In the genomic region with DNA sequence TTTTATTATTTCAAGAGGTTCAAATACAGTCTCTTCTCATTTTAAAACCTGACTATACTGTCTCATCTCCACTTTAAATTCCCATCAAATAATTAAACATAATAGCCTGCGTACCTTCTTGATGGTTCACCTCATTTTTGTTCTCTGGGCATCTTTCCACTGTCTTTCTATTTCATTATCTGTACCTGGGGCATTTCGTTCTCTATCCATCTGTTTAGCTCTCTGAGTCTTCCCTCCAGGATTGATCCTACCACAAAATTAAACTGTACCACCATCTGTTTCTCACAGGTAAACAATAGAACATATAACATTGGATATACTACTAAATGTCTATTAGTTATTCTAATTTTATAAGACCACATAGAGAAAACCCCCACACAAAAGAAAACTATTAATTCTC, we compare ENCODE assay signal across 30 cellular contexts.
"Had no signal": no experiment of that assay in that cellular context is flagged by ENCODE, and none has a peak within 500 bp of the region (broad histone marks: within the 10 kb centered on the region; RNA-seq: fewer than 3 reads in every experiment).

No MANE protein-coding gene starts in this region.

- DNase-seq: activated CD4-positive, alpha-beta memory T cell treated with anti-CD3 and anti-CD28 coated beads for 36 hours; activated CD4-positive, alpha-beta T cell treated with anti-CD3 and anti-CD28 coated beads for 36 hours; activated CD4-positive, alpha-beta T cell treated with anti-CD3 and anti-CD28 coated beads, Interleukin-2, amount 10 ng/mL, durations not matched to agents 24 days and 14 days; activated CD4-positive, CD25-positive, alpha-beta regulatory T cell; activated CD4-positive, CD25-positive, alpha-beta regulatory T cell treated with anti-CD3 and anti-CD28 coated beads, Interleukin-2, amount 50 U/mL, for 72 hours; activated CD8-positive, alpha-beta memory T cell treated with anti-CD3 and anti-CD28 coated beads, Interleukin-2, amount 10 ng/mL, durations not matched to agents 7 days and 5 days; activated CD8-positive, alpha-beta memory T cell treated with anti-CD3 and anti-CD28 coated beads, Interleukin-2, amount 50 U/mL, for 4 hours; activated CD8-positive, alpha-beta T cell treated with anti-CD3 and anti-CD28 coated beads, Interleukin-2, amount 10 ng/mL, durations not matched to agents 7 days and 5 days; activated effector memory CD4-positive, alpha-beta T cell treated with anti-CD3 and anti-CD28 coated beads, Interleukin-2, amount 50 U/mL, for 16 hours; activated naive CD4-positive, alpha-beta T cell treated with anti-CD3 and anti-CD28 coated beads for 36 hours; activated naive CD8-positive, alpha-beta T cell treated with anti-CD3 and anti-CD28 coated beads for 36 hours; activated naive CD8-positive, alpha-beta T cell treated with anti-CD3 and anti-CD28 coated beads, Interleukin-2, amount 50 U/mL, for 24 hours; activated T-cell treated with anti-CD3 and anti-CD28 coated beads, Interleukin-2, amount 50 U/mL, for 1 hour; activated T-cell treated with anti-CD3 and anti-CD28 coated beads, Interleukin-2, amount 50 U/mL, for 48 hours; adrenal gland; amygdala; aorta; body of pancreas; cortex of kidney; dermis blood vessel endothelial cell; effector CD4-positive, alpha-beta T cell; effector memory CD8-positive, alpha-beta T cell; erythroblast; foreskin keratinocyte; gastrocnemius medialis; glutamatergic neuron; heart left ventricle; T-helper 17 cell; T1000 had no signal

- H3K9me3 ChIP-seq: adrenal gland, body of pancreas, esophagus muscularis mucosa, gastrocnemius medialis, heart left ventricle had no signal

- H3K4me1 ChIP-seq: adrenal gland, body of pancreas, esophagus muscularis mucosa, foreskin keratinocyte, gastrocnemius medialis, heart left ventricle had no signal

- ATAC-seq: activated CD4-positive, alpha-beta T cell treated with anti-CD3 and anti-CD28 coated beads for 36 hours; activated CD8-positive, alpha-beta memory T cell treated with anti-CD3 and anti-CD28 coated beads, Interleukin-2, amount 10 ng/mL, durations not matched to agents 7 days and 5 days; activated CD8-positive, alpha-beta T cell treated with anti-CD3 and anti-CD28 coated beads, Interleukin-2, amount 10 ng/mL, durations not matched to agents 7 days and 5 days; activated naive CD8-positive, alpha-beta T cell treated with anti-CD3 and anti-CD28 coated beads, Interleukin-2, amount 50 U/mL, for 24 hours; body of pancreas; effector memory CD8-positive, alpha-beta T cell; foreskin keratinocyte; gastrocnemius medialis; heart left ventricle; T-helper 17 cell had no signal

- H3K27ac ChIP-seq: adrenal gland, body of pancreas, esophagus muscularis mucosa, foreskin keratinocyte, gastrocnemius medialis, heart left ventricle had no signal

- H3K36me3 ChIP-seq: adrenal gland, esophagus muscularis mucosa, gastrocnemius medialis, heart left ventricle had no signal

- H3K27me3 ChIP-seq: adrenal gland, body of pancreas, esophagus muscularis mucosa, foreskin keratinocyte, gastrocnemius medialis, heart left ventricle had no signal

- H3K4me3 ChIP-seq: adrenal gland, body of pancreas, esophagus muscularis mucosa, gastrocnemius medialis, heart left ventricle had no signal
